Comparison of ENCODE assay signal across 22 cellular contexts in genomic region chr4:8053688-8054449, GRCh38.
"Had no signal": no experiment of that assay in that cellular context is flagged by ENCODE, and none has a peak within 500 bp of the region (broad histone marks: within the 10 kb centered on the region; RNA-seq: fewer than 3 reads in every experiment).

No MANE protein-coding gene starts in this region.

- H3K9me3 ChIP-seq: colonic mucosa, esophagus muscularis mucosa, suprapubic skin had no signal

- H3K36me3 ChIP-seq: colonic mucosa, suprapubic skin had no signal

- ATAC-seq: activated T-cell treated with anti-CD3 and anti-CD28 coated beads, Interleukin-2, amount 50 U/mL, for 72 hours; left ventricle myocardium superior; naive thymus-derived CD8-positive, alpha-beta T cell; right cardiac atrium; T-helper 17 cell had no signal

- DNase-seq: activated B cell treated with CpG ODN at 0.5 μM for 24 hours; activated CD4-positive, alpha-beta T cell treated with anti-CD3 and anti-CD28 coated beads for 48 hours; activated CD8-positive, alpha-beta memory T cell treated with anti-CD3 and anti-CD28 coated beads, Interleukin-2, amount 50 U/mL, for 48 hours; activated gamma-delta T cell treated with Interleukin-2 at 50 U/mL for 16 hours; activated naive CD8-positive, alpha-beta T cell treated with anti-CD3 and anti-CD28 coated beads, Interleukin-2, amount 10 ng/mL, durations not matched to agents 7 days and 5 days; activated T-cell treated with anti-CD3 and anti-CD28 coated beads, Interleukin-2, amount 50 U/mL, for 72 hours; central memory CD4-positive, alpha-beta T cell; colonic mucosa; effector CD4-positive, alpha-beta T cell; left ventricle myocardium superior; naive thymus-derived CD8-positive, alpha-beta T cell; small intestine; stimulated activated CD4-positive, alpha-beta T cell treated with anti-CD3 and anti-CD28 coated beads, Interleukin-4, amount 100 ng/mL, for 4 hours; stimulated activated CD8-positive, alpha-beta memory T cell treated with anti-CD3 and anti-CD28 coated beads, Interleukin-4, amount 100 ng/mL, for 48 hours; T-helper 17 cell; trophoblast cell had no signal

- H3K9me3 Mint-ChIP-seq: memory B cell had no signal

- H3K27ac Mint-ChIP-seq: activated B cell treated with CpG ODN at 0.5 μM for 24 hours; activated naive CD8-positive, alpha-beta T cell treated with anti-CD3 and anti-CD28 coated beads, Interleukin-2, amount 10 ng/mL, durations not matched to agents 7 days and 5 days; activated T-cell treated with anti-CD3 and anti-CD28 coated beads, Interleukin-2, amount 50 U/mL, for 72 hours; memory B cell; naive thymus-derived CD8-positive, alpha-beta T cell; stimulated activated naive CD8-positive, alpha-beta T cell treated with anti-CD3 and anti-CD28 coated beads, Interleukin-15, Interleukin-2, amounts not matched to agents 100 ng/mL and 50 ng/mL, for 24 hours; T-helper 17 cell had no signal

- H3K4me1 Mint-ChIP-seq: activated B cell treated with CpG ODN at 0.5 μM for 24 hours; activated naive CD8-positive, alpha-beta T cell treated with anti-CD3 and anti-CD28 coated beads, Interleukin-2, amount 10 ng/mL, durations not matched to agents 7 days and 5 days; memory B cell; T-helper 17 cell had no signal

- H3K4me3 Mint-ChIP-seq: activated B cell treated with CpG ODN at 0.5 μM for 24 hours; activated naive CD8-positive, alpha-beta T cell treated with anti-CD3 and anti-CD28 coated beads, Interleukin-2, amount 10 ng/mL, durations not matched to agents 7 days and 5 days; activated T-cell treated with anti-CD3 and anti-CD28 coated beads, Interleukin-2, amount 50 U/mL, for 72 hours; brain; memory B cell; naive thymus-derived CD8-positive, alpha-beta T cell; stimulated activated naive CD8-positive, alpha-beta T cell treated with anti-CD3 and anti-CD28 coated beads, Interleukin-15, Interleukin-2, amounts not matched to agents 100 ng/mL and 50 ng/mL, for 24 hours; T-helper 17 cell had no signal

- H3K27ac ChIP-seq: colonic mucosa, esophagus muscularis mucosa, suprapubic skin had no signal

- H3K4me3 ChIP-seq: colonic mucosa, esophagus muscularis mucosa, suprapubic skin had no signal

- H3K27me3 ChIP-seq: colonic mucosa, esophagus muscularis mucosa, suprapubic skin had no signal

- H3K4me1 ChIP-seq: colonic mucosa had no signal

- H3K36me3 Mint-ChIP-seq: activated naive CD8-positive, alpha-beta T cell treated with anti-CD3 and anti-CD28 coated beads, Interleukin-2, amount 10 ng/mL, durations not matched to agents 7 days and 5 days had no signal
